1 cellular context compared by ENCODE assay signal in genomic region chr10:114492351-114493037, GRCh38.
TF ChIP-seq lines count a peak whose summit lies in the region.

No MANE protein-coding gene starts in this region.

TF ChIP-seq in SK-N-SH treated with all-trans-retinoic acid at 6 μM for 48 hours, 23 proteins besides CTCF, POLR2A, EP300 and RAD21 (continued from another document):
- no peak for TF ChIP-seq TSHZ2 (CRISPR knock-in tag; IDR thresholded peaks at IDR 0.05)
- no peak for TF ChIP-seq ZNF70 (CRISPR knock-in tag; IDR thresholded peaks at IDR 0.05)
- no peak for TF ChIP-seq OSR1 (CRISPR knock-in tag; IDR thresholded peaks at IDR 0.05)
- TF ChIP-seq CREB5 (CRISPR knock-in tag; IDR thresholded peaks at IDR 0.05; ENCODE audit: low read depth) = no peak
- no peak for TF ChIP-seq CSDC2 (CRISPR knock-in tag; IDR thresholded peaks at IDR 0.05)
- no peak for TF ChIP-seq ISL1 (CRISPR knock-in tag; IDR thresholded peaks at IDR 0.05)
- no peak for TF ChIP-seq PPARA (CRISPR knock-in tag; IDR thresholded peaks at IDR 0.05; ENCODE audit: borderline replicate concordance)
- no peak for TF ChIP-seq ZC3H10 (CRISPR knock-in tag; IDR thresholded peaks at IDR 0.05)
TF ChIP-seq in SK-N-SH treated with all-trans-retinoic acid at 6 μM for 48 hours: peak in this region for 0.
